Comparison of ENCODE assay signal across 1 cellular context in the genomic region with DNA sequence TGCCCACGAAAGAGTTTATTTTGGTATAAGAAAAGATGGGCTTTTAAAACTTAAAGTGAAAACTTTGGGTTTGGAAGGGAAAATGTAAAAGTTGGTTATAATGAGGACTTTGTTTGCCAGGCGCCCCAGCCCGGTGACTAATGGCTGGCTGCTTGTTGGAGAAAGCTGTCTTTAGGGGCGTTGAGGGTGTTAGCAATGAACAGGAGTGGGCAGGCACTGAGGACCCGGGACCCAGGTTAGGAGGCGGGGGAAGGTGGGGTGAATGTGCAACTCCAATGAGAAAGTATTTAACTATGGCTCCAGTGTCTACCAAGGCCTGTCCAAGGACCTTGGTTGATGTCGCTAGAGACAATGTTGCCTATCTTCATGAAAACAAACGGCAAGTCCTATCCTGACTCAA.
TF ChIP-seq lines count a peak whose summit lies in the region.

No MANE protein-coding gene starts in this region.

TF ChIP-seq in GM23338, 12 proteins besides CTCF, POLR2A, EP300 and RAD21 (continued from another document):
- TF ChIP-seq, protein P1, sequence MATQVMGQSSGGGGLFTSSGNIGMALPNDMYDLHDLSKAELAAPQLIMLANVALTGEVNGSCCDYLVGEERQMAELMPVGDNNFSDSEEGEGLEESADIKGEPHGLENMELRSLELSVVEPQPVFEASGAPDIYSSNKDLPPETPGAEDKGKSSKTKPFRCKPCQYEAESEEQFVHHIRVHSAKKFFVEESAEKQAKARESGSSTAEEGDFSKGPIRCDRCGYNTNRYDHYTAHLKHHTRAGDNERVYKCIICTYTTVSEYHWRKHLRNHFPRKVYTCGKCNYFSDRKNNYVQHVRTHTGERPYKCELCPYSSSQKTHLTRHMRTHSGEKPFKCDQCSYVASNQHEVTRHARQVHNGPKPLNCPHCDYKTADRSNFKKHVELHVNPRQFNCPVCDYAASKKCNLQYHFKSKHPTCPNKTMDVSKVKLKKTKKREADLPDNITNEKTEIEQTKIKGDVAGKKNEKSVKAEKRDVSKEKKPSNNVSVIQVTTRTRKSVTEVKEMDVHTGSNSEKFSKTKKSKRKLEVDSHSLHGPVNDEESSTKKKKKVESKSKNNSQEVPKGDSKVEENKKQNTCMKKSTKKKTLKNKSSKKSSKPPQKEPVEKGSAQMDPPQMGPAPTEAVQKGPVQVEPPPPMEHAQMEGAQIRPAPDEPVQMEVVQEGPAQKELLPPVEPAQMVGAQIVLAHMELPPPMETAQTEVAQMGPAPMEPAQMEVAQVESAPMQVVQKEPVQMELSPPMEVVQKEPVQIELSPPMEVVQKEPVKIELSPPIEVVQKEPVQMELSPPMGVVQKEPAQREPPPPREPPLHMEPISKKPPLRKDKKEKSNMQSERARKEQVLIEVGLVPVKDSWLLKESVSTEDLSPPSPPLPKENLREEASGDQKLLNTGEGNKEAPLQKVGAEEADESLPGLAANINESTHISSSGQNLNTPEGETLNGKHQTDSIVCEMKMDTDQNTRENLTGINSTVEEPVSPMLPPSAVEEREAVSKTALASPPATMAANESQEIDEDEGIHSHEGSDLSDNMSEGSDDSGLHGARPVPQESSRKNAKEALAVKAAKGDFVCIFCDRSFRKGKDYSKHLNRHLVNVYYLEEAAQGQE (IDR thresholded peaks at IDR 0.05; ENCODE audit: unreplicated experiment), result no peak
- TF ChIP-seq ZNF114 (CRISPR knock-in tag; IDR thresholded peaks at IDR 0.05) (no peak), EZH2 (IDR thresholded peaks at IDR 0.05; ENCODE audit: low read depth, unreplicated experiment) (no peak), NANOG (IDR thresholded peaks at IDR 0.05; ENCODE audit: borderline replicate concordance) (no peak), CREB1 (CRISPR knock-in tag; IDR thresholded peaks at IDR 0.05; ENCODE audit: low read depth) (no peak), ZNF331 (CRISPR knock-in tag; IDR thresholded peaks at IDR 0.05; ENCODE audit: low read depth) (no peak), STAT1 (IDR thresholded peaks at IDR 0.05; ENCODE audit: unreplicated experiment) (no peak), EZH2phosphoT487 (IDR thresholded peaks at IDR 0.05; ENCODE audit: unreplicated experiment) (no peak), JUNB (IDR thresholded peaks at IDR 0.05; ENCODE audit: unreplicated experiment) (no peak)
- TF ChIP-seq, protein P2, sequence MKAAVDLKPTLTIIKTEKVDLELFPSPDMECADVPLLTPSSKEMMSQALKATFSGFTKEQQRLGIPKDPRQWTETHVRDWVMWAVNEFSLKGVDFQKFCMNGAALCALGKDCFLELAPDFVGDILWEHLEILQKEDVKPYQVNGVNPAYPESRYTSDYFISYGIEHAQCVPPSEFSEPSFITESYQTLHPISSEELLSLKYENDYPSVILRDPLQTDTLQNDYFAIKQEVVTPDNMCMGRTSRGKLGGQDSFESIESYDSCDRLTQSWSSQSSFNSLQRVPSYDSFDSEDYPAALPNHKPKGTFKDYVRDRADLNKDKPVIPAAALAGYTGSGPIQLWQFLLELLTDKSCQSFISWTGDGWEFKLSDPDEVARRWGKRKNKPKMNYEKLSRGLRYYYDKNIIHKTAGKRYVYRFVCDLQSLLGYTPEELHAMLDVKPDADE (IDR thresholded peaks at IDR 0.05), result no peak
TF ChIP-seq in GM23338: peak in this region for 0.
